In the genomic region with DNA sequence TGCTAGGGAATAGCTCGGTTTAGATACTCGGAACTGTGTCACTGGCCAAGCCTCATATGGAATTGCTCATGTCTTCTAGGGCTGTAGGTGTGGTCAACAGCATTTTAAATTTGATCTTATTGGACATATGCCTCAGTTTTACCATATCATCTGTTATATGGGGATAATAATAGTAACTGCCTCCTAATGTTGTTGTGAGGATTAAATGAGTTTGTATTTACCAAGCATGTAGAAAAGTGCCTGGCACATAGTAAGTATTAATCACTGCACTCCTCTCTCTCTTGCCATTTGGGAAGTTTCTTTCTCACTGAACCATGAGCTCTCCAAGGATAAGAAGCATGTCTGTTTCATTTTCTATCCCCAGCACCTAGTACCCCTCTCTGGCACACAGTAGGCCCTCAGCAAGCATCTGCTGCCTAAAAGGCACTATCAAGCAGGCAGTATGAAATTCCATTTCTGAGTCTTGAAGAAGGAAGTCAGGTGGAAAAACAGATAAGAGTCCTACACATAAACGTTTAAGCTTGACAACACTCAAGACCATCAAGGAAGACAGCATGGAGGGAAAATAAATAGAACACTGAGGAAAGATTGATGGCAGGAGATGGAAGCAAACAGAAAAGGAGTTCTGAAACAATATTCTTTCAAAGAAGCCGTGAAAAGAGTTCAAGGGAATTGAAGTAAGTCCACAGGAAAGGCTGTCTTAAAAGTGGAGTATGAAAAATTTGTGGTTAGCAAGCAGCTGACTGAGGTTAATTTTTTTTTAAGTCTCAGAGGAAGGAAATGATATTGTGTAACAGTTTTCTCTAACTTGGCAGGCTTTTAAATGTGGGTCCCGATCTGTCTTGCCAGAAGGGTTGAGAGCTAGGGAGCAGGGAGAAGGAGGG, we compare ENCODE assay signal across 8 cellular contexts. TPM values are rescaled to one million over a fixed set of nuclear protein-coding genes. Genes with fewer than 3 reads are reported as not detected.
DNase-seq lines count a peak whose midpoint lies in the region; ATAC-seq and TF ChIP-seq lines count a peak whose summit lies in the region.

No MANE protein-coding gene starts in this region.

- peaks cover 11% of the 10 kb centered on the region for H3K36me3 Mint-ChIP-seq in CD4-positive, alpha-beta T cell (ENCODE audit: low read depth)
- H3K36me3 Mint-ChIP-seq in T-helper 2 cell treated with Interferon-gamma antibody and Interleukin-4, amounts not matched to agents 5 μg/mL and 100 μg/mL, for 36 hours (ENCODE audit: low read depth), result no peaks in the 10 kb centered on the region

- ATAC-seq in CD4-positive, alpha-beta T cell (ENCODE audit: poor library complexity), result peak; percentile 37
- peak; percentile 32 for ATAC-seq in HG02885 (IDR thresholded peaks at IDR 0.05; ENCODE audit: poor library complexity, unreplicated experiment)

- H3K4me1 ChIP-seq in sigmoid colon, result peaks cover 0 to 20% (median 11%) of the 10 kb centered on the region in 4 donors

- no peak for TF ChIP-seq CTCF in CD4-positive, alpha-beta T cell (IDR thresholded peaks at IDR 0.05)
- no peak for TF ChIP-seq CTCF in sigmoid colon (IDR thresholded peaks at IDR 0.05)

- H3K27me3 Mint-ChIP-seq in CD4-positive, alpha-beta T cell, result no peaks in the 10 kb centered on the region
- peaks cover 48% of the 10 kb centered on the region for H3K27me3 Mint-ChIP-seq in T-helper 2 cell treated with Interferon-gamma antibody and Interleukin-4, amounts not matched to agents 5 μg/mL and 100 μg/mL, for 36 hours (ENCODE audit: low read depth)

- H3K9me3 Mint-ChIP-seq in CD4-positive, alpha-beta T cell, result no peaks in the 10 kb centered on the region
- H3K9me3 Mint-ChIP-seq in T-helper 2 cell treated with Interferon-gamma antibody and Interleukin-4, amounts not matched to agents 5 μg/mL and 100 μg/mL, for 36 hours, result no peaks in the 10 kb centered on the region

- H3K4me3 Mint-ChIP-seq in CD4-positive, alpha-beta T cell, result peak overlapping the region; percentile 74
- H3K4me3 Mint-ChIP-seq in T-helper 2 cell treated with Interferon-gamma antibody and Interleukin-4, amounts not matched to agents 5 μg/mL and 100 μg/mL, for 36 hours, result peak overlapping the region; percentile 53

- CTCF ChIA-PET in CD4-positive, alpha-beta T cell (lab: Charles Lee), result interaction anchor here (1.0 to 1.3 kb wide), 3 partner anchors 17 to 61 kb away, joined by 3 to 5 read pairs (median 3); no protein-coding TSS in a partner anchor
- CTCF ChIA-PET in HEK293T (lab: Yijun Ruan, JAX), result interaction anchor here (0.7 kb wide), 1 partner anchor 58 kb away, joined by 3 read pairs; no protein-coding TSS in a partner anchor

- POLR2A ChIA-PET in CD4-positive, alpha-beta T cell (lab: Charles Lee), result interaction anchor here (0.7 to 2.3 kb wide), 6 partner anchors 14 to 69 kb away, joined by 3 to 17 read pairs (median 4); a partner anchor contains a TSS
- POLR2A ChIA-PET in HEK293T (lab: Yijun Ruan, JAX), result interaction anchor here (0.7 to 1.3 kb wide), 3 partner anchors 26 to 33 kb away, joined by 3 to 4 read pairs (median 4); a partner anchor contains a TSS

- intact Hi-C loops in CD4-positive, alpha-beta T cell (cut with DNase I, micrococcal nuclease), result loop anchor here in 1 of 2 experiments (5.0 kb wide), 1 partner anchor 119 kb away; no protein-coding TSS in a partner anchor
- intact Hi-C loops in sigmoid colon (cut with DNase I), result loop anchor here (2.0 to 5.0 kb wide), 2 partner anchors 34 to 134 kb away; a partner anchor contains a TSS

- no peaks in the 10 kb centered on the region for H3K9me3 ChIP-seq in CD4-positive, alpha-beta T cell (ENCODE audit: control insufficient read depth, low read length)
- H3K9me3 ChIP-seq in sigmoid colon, result no peaks in the 10 kb centered on the region

- H3K36me3 ChIP-seq in sigmoid colon, result peaks cover 0 to 9% (median 2%) of the 10 kb centered on the region in 4 donors

- H3K27me3 ChIP-seq in CD4-positive, alpha-beta T cell (ENCODE audit: control insufficient read depth, insufficient read depth, low read length), result no peaks in the 10 kb centered on the region
- H3K27me3 ChIP-seq in sigmoid colon, result no peaks in the 10 kb centered on the region

- 44 to 50% methylated on average over 5 of the region's 5 CpGs for WGBS in sigmoid colon, 2 donors

- TF ChIP-seq EP300 in sigmoid colon (IDR thresholded peaks at IDR 0.05), result no peak

- no peak overlapping the region for H3K27ac ChIP-seq in CD4-positive, alpha-beta T cell (ENCODE audit: low read depth, low read length)
- peak overlapping the region; percentile 56 to 99 (median 96) for H3K27ac ChIP-seq in sigmoid colon

- H3K27ac Mint-ChIP-seq in CD4-positive, alpha-beta T cell, result peak overlapping the region; percentile 79
- peak overlapping the region; percentile 60 for H3K27ac Mint-ChIP-seq in T-helper 2 cell treated with Interferon-gamma antibody and Interleukin-4, amounts not matched to agents 5 μg/mL and 100 μg/mL, for 36 hours

- TF ChIP-seq POLR2A in sigmoid colon (IDR thresholded peaks at IDR 0.05), result no peak

- H3K4me3 ChIP-seq in sigmoid colon, result no peak overlapping the region

- DNase-seq in CD4-positive, alpha-beta T cell, result peak in 1 of 10 experiments; percentile 23
- DNase-seq in T-helper 2 cell treated with Interferon-gamma antibody and Interleukin-4, amounts not matched to agents 5 μg/mL and 100 μg/mL, for 36 hours (ENCODE audit: low spot score), result no peak
- DNase-seq in fibroblast of peridontal ligament (ENCODE audit: extremely low read depth) (peak; percentile 89), sigmoid colon (no peak), occipital lobe (lab: John Stamatoyannopoulos, UW) (no peak), NCI-H748 (lab: John Stamatoyannopoulos, UW; ENCODE audit: unreplicated experiment) (no peak), HEK293T (ENCODE audit: extremely low spot score) (no peak)

- H3K4me1 Mint-ChIP-seq in CD4-positive, alpha-beta T cell (ENCODE audit: low read depth), result peaks cover 47% of the 10 kb centered on the region
- peaks cover 42% of the 10 kb centered on the region for H3K4me1 Mint-ChIP-seq in T-helper 2 cell treated with Interferon-gamma antibody and Interleukin-4, amounts not matched to agents 5 μg/mL and 100 μg/mL, for 36 hours (ENCODE audit: low read depth)

TF ChIP-seq in HEK293T, 16 proteins besides CTCF, POLR2A, EP300 and RAD21:
- TF ChIP-seq FOXK2 (IDR thresholded peaks at IDR 0.05), result no peak
- TF ChIP-seq SUZ12 (IDR thresholded peaks at IDR 0.05), result no peak
- TF ChIP-seq BHLHE40 (IDR thresholded peaks at IDR 0.05; ENCODE audit: borderline replicate concordance), result no peak
- no peak for TF ChIP-seq HDGF (IDR thresholded peaks at IDR 0.05; ENCODE audit: borderline replicate concordance)
- TF ChIP-seq ARNT (IDR thresholded peaks at IDR 0.05), result no peak
- TF ChIP-seq NFRKB (IDR thresholded peaks at IDR 0.05), result no peak
- TF ChIP-seq FOXM1 (IDR thresholded peaks at IDR 0.05; ENCODE audit: borderline replicate concordance), result no peak
- no peak for TF ChIP-seq CTBP1 (IDR thresholded peaks at IDR 0.05; ENCODE audit: borderline replicate concordance)
- TF ChIP-seq SP1 (IDR thresholded peaks at IDR 0.05), result no peak

RNA-seq across cellular contexts. Expression of a gene that starts 2.2 kb away (rescaled TPM):
- 10 to 100 TPM; 10.4 to 14.4 TPM for total RNA-seq in CD4-positive, alpha-beta T cell
- total RNA-seq in sigmoid colon (10 to 100 TPM; 36.0 to 96.1 (median 51.2) TPM), occipital lobe (263 TPM)
- 10 to 100 TPM; 11.6 to 53.1 (median 16.2) TPM for polyA plus RNA-seq in sigmoid colon

RNA-seq across cellular contexts. Expression of a gene that starts 33.4 kb away (rescaled TPM):
- total RNA-seq in CD4-positive, alpha-beta T cell, result under 1 TPM; 0.14 to 0.16 TPM
- total RNA-seq in sigmoid colon (100 to 1,000 TPM; 231 to 519 (median 409) TPM), occipital lobe (7.8 TPM)
- polyA plus RNA-seq in sigmoid colon, result 10 to 100 TPM; 11.8 to 88.9 (median 50.1) TPM

Comparison
In these comparisons a context has a peak if more than half of its experiments do, and no peak if none do; other contexts are left out.
1. RNA of a gene that starts 33.4 kb away (total RNA-seq): 231 to 519 TPM in sigmoid colon; 7.8 TPM in occipital lobe (single experiment) and 0.14 to 0.16 TPM in CD4-positive, alpha-beta T cell; every median in the first group is over 10 times any median in the second.